Comparison of ENCODE assay signal across 18 cellular contexts in the genomic region with DNA sequence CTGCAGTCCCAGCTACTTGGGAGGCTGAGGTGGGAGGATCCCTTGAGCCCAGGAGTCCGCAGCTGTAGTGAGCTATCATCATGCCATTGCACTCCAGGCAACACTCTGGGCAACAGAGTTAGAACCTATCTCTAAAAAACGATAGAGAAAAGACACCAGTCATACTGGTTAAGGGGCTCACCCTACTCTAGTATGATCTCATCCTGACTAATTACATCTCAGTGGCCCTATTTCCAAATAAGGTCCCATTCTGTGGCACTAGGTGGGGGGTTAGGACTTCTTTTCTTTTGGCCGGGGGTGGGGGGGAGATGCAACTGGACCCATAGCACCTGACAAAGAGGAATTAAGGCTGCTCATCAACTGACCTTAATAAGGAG.
"Had no signal": no experiment of that assay in that cellular context is flagged by ENCODE, and none has a peak within 500 bp of the region (broad histone marks: within the 10 kb centered on the region; RNA-seq: fewer than 3 reads in every experiment).

No MANE protein-coding gene starts in this region.

- H3K4me3 Mint-ChIP-seq: activated T-helper 1 cell treated with anti-CD3 and anti-CD28 coated beads, Interleukin-12 subunit alpha, Interleukin-12 subunit beta, Interleukin-2, Interleukin-4 antibody, amounts not matched to agents 30 ng/mL and 10 ng/mL and 1 ng/mL, durations not matched to agents 14 hours and 24 hours and 36 hours; stimulated activated naive CD8-positive, alpha-beta T cell treated with anti-CD3 and anti-CD28 coated beads, Interleukin-15, Interleukin-2, amounts not matched to agents 100 ng/mL and 50 ng/mL, for 24 hours; type B pancreatic cell had no signal

- H3K4me3 ChIP-seq: coronary artery, gastrocnemius medialis, left ventricle myocardium inferior had no signal

- H3K27ac ChIP-seq: brain microvascular endothelial cell, coronary artery, gastrocnemius medialis, left ventricle myocardium inferior had no signal

- H3K27me3 Mint-ChIP-seq: progenitor cell of endocrine pancreas; stimulated activated naive CD8-positive, alpha-beta T cell treated with anti-CD3 and anti-CD28 coated beads, Interleukin-15, Interleukin-2, amounts not matched to agents 100 ng/mL and 50 ng/mL, for 24 hours had no signal

- H3K9me3 ChIP-seq: gastrocnemius medialis, left ventricle myocardium inferior had no signal

- H3K36me3 ChIP-seq: brain microvascular endothelial cell, gastrocnemius medialis, left ventricle myocardium inferior had no signal

- ATAC-seq: gastrocnemius medialis had no signal

- H3K9me3 Mint-ChIP-seq: activated T-helper 1 cell treated with anti-CD3 and anti-CD28 coated beads, Interleukin-12 subunit alpha, Interleukin-12 subunit beta, Interleukin-2, Interleukin-4 antibody, amounts not matched to agents 30 ng/mL and 10 ng/mL and 1 ng/mL, durations not matched to agents 14 hours and 24 hours and 36 hours; stimulated activated naive CD8-positive, alpha-beta T cell treated with anti-CD3 and anti-CD28 coated beads, Interleukin-15, Interleukin-2, amounts not matched to agents 100 ng/mL and 50 ng/mL, for 24 hours; type B pancreatic cell had no signal

- DNase-seq: activated CD4-positive, alpha-beta T cell treated with anti-CD3 and anti-CD28 coated beads for 48 hours; activated CD8-positive, alpha-beta memory T cell treated with anti-CD3 and anti-CD28 coated beads, Interleukin-2, amount 50 U/mL, for 4 hours; anterior cingulate cortex; brain microvascular endothelial cell; erythroblast; gastrocnemius medialis; head of caudate nucleus; kidney; left ventricle myocardium inferior; occipital lobe; stimulated activated CD4-positive, alpha-beta T cell treated with anti-CD3 and anti-CD28 coated beads, Interleukin-2, amount 100 ng/mL, for 24 hours; SW 1271; T-helper 2 cell had no signal

- H3K27me3 ChIP-seq: brain microvascular endothelial cell, gastrocnemius medialis had no signal

- H3K4me1 ChIP-seq: gastrocnemius medialis had no signal

- H3K36me3 Mint-ChIP-seq: type B pancreatic cell had no signal

- H3K27ac Mint-ChIP-seq: activated T-helper 1 cell treated with anti-CD3 and anti-CD28 coated beads, Interleukin-12 subunit alpha, Interleukin-12 subunit beta, Interleukin-2, Interleukin-4 antibody, amounts not matched to agents 30 ng/mL and 10 ng/mL and 1 ng/mL, durations not matched to agents 14 hours and 24 hours and 36 hours; progenitor cell of endocrine pancreas; stimulated activated naive CD8-positive, alpha-beta T cell treated with anti-CD3 and anti-CD28 coated beads, Interleukin-15, Interleukin-2, amounts not matched to agents 100 ng/mL and 50 ng/mL, for 24 hours had no signal
